In the genomic region with DNA sequence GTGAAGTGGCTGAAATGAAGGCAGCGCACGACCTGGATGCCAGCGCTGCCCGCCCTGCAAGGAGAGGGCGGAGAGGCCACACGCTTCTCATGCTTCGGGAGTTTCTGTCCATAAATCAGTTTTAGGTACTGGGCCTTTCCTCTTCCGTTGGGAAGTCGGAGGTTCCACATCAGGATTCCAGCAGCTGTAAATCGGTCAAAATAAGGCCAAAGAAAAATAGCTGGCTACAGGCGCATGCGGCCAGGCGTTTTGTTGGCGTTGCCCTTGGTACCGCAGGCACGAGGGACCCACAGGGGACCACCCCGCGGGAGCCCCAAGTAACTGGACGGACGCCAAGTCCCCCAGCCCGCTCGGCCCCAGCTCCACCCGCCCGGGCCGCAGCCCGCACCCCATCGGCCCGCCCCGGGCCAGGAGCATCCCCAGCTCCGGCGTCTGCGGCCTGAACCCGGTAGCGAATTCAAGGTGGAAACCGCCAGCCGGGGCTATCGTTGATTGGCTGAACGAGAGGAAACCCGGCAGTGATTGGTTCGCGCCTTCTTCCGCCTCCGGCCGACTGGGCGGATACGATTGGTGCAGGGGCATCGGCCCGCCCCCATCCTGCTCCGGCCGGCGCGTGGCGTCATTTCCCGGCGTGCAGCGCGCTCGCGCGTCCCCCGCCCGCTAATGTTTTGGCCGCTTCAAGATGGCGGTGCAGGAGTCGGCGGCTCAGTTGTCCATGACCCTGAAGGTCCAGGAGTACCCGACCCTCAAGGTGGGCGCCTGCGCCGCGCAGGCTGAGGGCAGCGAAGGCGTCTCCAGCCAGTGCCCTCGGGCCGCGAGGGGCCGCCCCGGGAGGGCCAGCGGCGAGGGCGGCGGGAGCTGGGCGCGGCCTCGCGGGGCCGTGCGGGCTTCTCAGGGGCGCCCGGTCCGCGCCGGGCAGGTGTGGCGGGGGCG, we compare ENCODE assay signal across 8 cellular contexts.
DNase-seq lines count a peak whose midpoint lies in the region; ATAC-seq lines count a peak whose summit lies in the region.

Gene MAEA (plus strand): TSS at position 660 of the 933 bp plus-strand sequence. CDS start 23 bp downstream, at position 683.

- peak within 1 kb of the TSS; percentile 81 to 97 (median 95) for H3K27ac ChIP-seq in BLaER1 treated with 17β-estradiol and CSF1 and Interleukin-3, amounts not matched to agents 10 nM and 100 nM

- peak; percentile 91 for ATAC-seq in GM19351 (IDR thresholded peaks at IDR 0.05; ENCODE audit: unreplicated experiment)
- peak; percentile 95 for ATAC-seq in HG03521 (IDR thresholded peaks at IDR 0.05; ENCODE audit: unreplicated experiment)

- peak within 1 kb of the TSS; percentile 83 to 100 (median 99) for H3K4me3 ChIP-seq in BLaER1 treated with 17β-estradiol and CSF1 and Interleukin-3, amounts not matched to agents 10 nM and 100 nM

- H3K9me3 ChIP-seq in BLaER1 treated with 17β-estradiol and CSF1 and Interleukin-3, amounts not matched to agents 10 nM and 100 nM (replicated peaks in 1 of 11), result peaks cover 17 to 34% (median 28%) of the 10 kb centered on the region in 11 experiments

- H3K36me3 ChIP-seq in BLaER1 treated with 17β-estradiol and CSF1 and Interleukin-3, amounts not matched to agents 10 nM and 100 nM, result peaks cover 0 to 27% (median 23%) of the 10 kb centered on the region in 11 experiments; a peak in 15 of 22 replicates

- no peaks in the 10 kb centered on the region for H3K27me3 ChIP-seq in BLaER1 treated with 17β-estradiol and CSF1 and Interleukin-3, amounts not matched to agents 10 nM and 100 nM

- H3K9ac ChIP-seq in BLaER1 treated with 17β-estradiol and CSF1 and Interleukin-3, amounts not matched to agents 10 nM and 100 nM, result peak within 1 kb of the TSS; percentile 95 to 99 (median 98)

- peaks cover 41 to 51% (median 48%) of the 10 kb centered on the region in 10 experiments for H3K4me1 ChIP-seq in BLaER1 treated with 17β-estradiol and CSF1 and Interleukin-3, amounts not matched to agents 10 nM and 100 nM

- DNase-seq in NCI-H748 (lab: John Stamatoyannopoulos, UW; ENCODE audit: unreplicated experiment) (peak; percentile 85), dedifferentiated amniotic fluid mesenchymal stem cell (ENCODE audit: extremely low spot score) (peak; percentile 97), left kidney (ENCODE audit: low read depth, low spot score) (peak; percentile 99)
- DNase-seq in activated CD4-positive, alpha-beta T cell treated with anti-CD3 and anti-CD28 coated beads, Interleukin-2, amount 50 U/mL, for 1 hour, result peak; percentile 96
- peak; percentile 97 to 98 for DNase-seq in stimulated activated CD4-positive, alpha-beta T cell treated with anti-CD3 and anti-CD28 coated beads, Interleukin-2, amount 100 ng/mL, for 24 hours

- H3K4me2 ChIP-seq in BLaER1 treated with 17β-estradiol and CSF1 and Interleukin-3, amounts not matched to agents 10 nM and 100 nM, result peak within 1 kb of the TSS; percentile 94 to 100 (median 98)

- H4K20me1 ChIP-seq in BLaER1 treated with 17β-estradiol and CSF1 and Interleukin-3, amounts not matched to agents 10 nM and 100 nM, result peaks cover 38 to 47% (median 43%) of the 10 kb centered on the region in 11 experiments

Comparison
In these comparisons a context has a peak if more than half of its experiments do, and no peak if none do; other contexts are left out.
1. Peak in every context shown above with its lines: DNase-seq, ATAC-seq, H3K4me3 ChIP-seq and H3K27ac ChIP-seq.